8 cellular contexts compared by ENCODE assay signal in the genomic region with DNA sequence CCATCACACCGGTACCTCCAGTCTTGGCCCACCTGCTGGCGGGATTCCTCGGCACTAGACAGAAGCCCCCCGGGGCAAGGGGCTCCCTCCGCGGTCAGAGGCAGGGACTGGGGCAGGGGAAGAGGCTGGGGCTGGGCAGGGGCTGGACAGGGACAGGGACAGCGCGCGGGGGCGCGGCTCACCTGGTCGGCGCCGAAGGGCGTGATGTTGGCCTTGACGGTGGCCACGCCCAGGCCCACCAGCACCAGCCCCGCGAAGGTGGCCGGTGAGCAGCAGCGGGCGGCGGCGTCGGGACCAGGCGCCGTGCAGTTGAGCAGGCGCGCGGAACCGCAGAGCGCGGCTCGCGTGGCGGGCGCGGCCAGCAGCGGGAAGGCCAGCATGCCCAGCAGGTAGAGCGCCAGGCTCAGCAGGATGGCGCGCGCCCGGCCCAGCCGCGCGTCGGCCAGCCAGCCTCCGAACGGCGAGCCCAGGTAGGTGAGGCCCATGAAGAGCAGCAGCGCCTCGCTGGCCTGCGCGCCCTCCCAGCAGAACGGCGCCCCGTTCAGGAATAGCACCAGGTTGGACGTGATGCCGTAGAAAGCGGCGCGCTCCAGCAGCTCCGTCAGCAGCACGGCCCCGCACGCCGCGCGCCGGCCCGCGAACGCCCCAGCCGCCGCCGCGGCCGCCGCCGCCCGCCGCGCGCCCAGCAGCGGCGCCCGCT. TPM values are rescaled to one million over a fixed set of nuclear protein-coding genes. Genes with fewer than 3 reads are reported as not detected.
DNase-seq lines count a peak whose midpoint lies in the region; ATAC-seq and TF ChIP-seq lines count a peak whose summit lies in the region.

No MANE protein-coding gene starts in this region.

- H3K4me1 ChIP-seq in HEK293 (ENCODE audit: control insufficient read depth, insufficient read depth, low read length) (peaks cover 5% of the 10 kb centered on the region; the same call in 1 of the 2 replicates), spleen (peaks cover 29 to 69% (median 58%) of the 10 kb centered on the region in 6 donors)

- peak overlapping the region; percentile 84 for H3K27ac Mint-ChIP-seq in T-helper 1 cell treated with Interleukin-12 subunit alpha and Interleukin-12 subunit beta and Interleukin-4 antibody, amounts not matched to agents 30 μg/mL and 1 μg/mL, for 36 hours
- peak overlapping the region; percentile 73 for H3K27ac Mint-ChIP-seq in activated naive CD8-positive, alpha-beta T cell treated with anti-CD3 and anti-CD28 coated beads, Interleukin-2, amount 50 U/mL, for 24 hours

- ATAC-seq in activated naive CD8-positive, alpha-beta T cell treated with anti-CD3 and anti-CD28 coated beads, Interleukin-2, amount 50 U/mL, for 24 hours: peak; percentile 51

- peaks cover 9% of the 10 kb centered on the region for H3K9me3 Mint-ChIP-seq in T-helper 1 cell treated with Interleukin-12 subunit alpha and Interleukin-12 subunit beta and Interleukin-4 antibody, amounts not matched to agents 30 μg/mL and 1 μg/mL, for 36 hours
- no peaks in the 10 kb centered on the region for H3K9me3 Mint-ChIP-seq in activated naive CD8-positive, alpha-beta T cell treated with anti-CD3 and anti-CD28 coated beads, Interleukin-2, amount 50 U/mL, for 24 hours

- TF ChIP-seq POLR2A in spleen (IDR thresholded peaks at IDR 0.05): no peak

- peaks cover 14% of the 10 kb centered on the region for H3K36me3 Mint-ChIP-seq in T-helper 1 cell treated with Interleukin-12 subunit alpha and Interleukin-12 subunit beta and Interleukin-4 antibody, amounts not matched to agents 30 μg/mL and 1 μg/mL, for 36 hours (ENCODE audit: low read depth)
- peaks cover 24% of the 10 kb centered on the region for H3K36me3 Mint-ChIP-seq in activated naive CD8-positive, alpha-beta T cell treated with anti-CD3 and anti-CD28 coated beads, Interleukin-2, amount 50 U/mL, for 24 hours (ENCODE audit: low read depth)

- H3K27me3 ChIP-seq in spleen (replicated peaks in 1 of 7): no peaks in the 10 kb centered on the region

- H3K9me3 ChIP-seq in HEK293 (ENCODE audit: control insufficient read depth, insufficient read depth, low read depth, low read length) (no peaks in the 10 kb centered on the region), spleen (no peaks in the 10 kb centered on the region)

- peaks cover 37% of the 10 kb centered on the region for H3K4me1 Mint-ChIP-seq in T-helper 1 cell treated with Interleukin-12 subunit alpha and Interleukin-12 subunit beta and Interleukin-4 antibody, amounts not matched to agents 30 μg/mL and 1 μg/mL, for 36 hours (ENCODE audit: low read depth)
- peaks cover 41% of the 10 kb centered on the region for H3K4me1 Mint-ChIP-seq in activated naive CD8-positive, alpha-beta T cell treated with anti-CD3 and anti-CD28 coated beads, Interleukin-2, amount 50 U/mL, for 24 hours

- POLR2A ChIA-PET in HEK293 (lab: Yijun Ruan, JAX): interaction anchor here (1.1 to 1.3 kb wide), 3 partner anchors 9 to 13 kb away, joined by 3 to 5 read pairs (median 4); no protein-coding TSS in a partner anchor

- no peak for TF ChIP-seq CTCF in HEK293 (tag by site-specific recombination; IDR thresholded peaks at IDR 0.05)
- no peak for TF ChIP-seq CTCF in spleen (IDR thresholded peaks at IDR 0.05 in 8 of 11, conservative IDR thresholded peaks at IDR 0.05 in 3 of 11)

- H3K36me3 ChIP-seq in HEK293 (ENCODE audit: control insufficient read depth in 2 of 2, insufficient read depth in 1 of 2, low read length in 2 of 2): peaks cover 0 to 23% of the 10 kb centered on the region in 2 experiments; a peak in 2 of 3 replicates
- peaks cover 0 to 24% (median 0%) of the 10 kb centered on the region in 6 donors for H3K36me3 ChIP-seq in spleen

- intact Hi-C loops in spleen (cut with DNase I; ENCODE audit: low total_unique reads): no loop called here

- H3K27ac ChIP-seq in HEK293 (ENCODE audit: extremely low read depth, low read depth, low read length): peak overlapping the region; percentile 85; the same call in 1 of the 2 replicates
- peak overlapping the region; percentile 84 to 98 (median 93) for H3K27ac ChIP-seq in spleen

- no peaks in the 10 kb centered on the region for H3K27me3 Mint-ChIP-seq in T-helper 1 cell treated with Interleukin-12 subunit alpha and Interleukin-12 subunit beta and Interleukin-4 antibody, amounts not matched to agents 30 μg/mL and 1 μg/mL, for 36 hours (ENCODE audit: low read depth)
- H3K27me3 Mint-ChIP-seq in activated naive CD8-positive, alpha-beta T cell treated with anti-CD3 and anti-CD28 coated beads, Interleukin-2, amount 50 U/mL, for 24 hours: no peaks in the 10 kb centered on the region

- H3K4me3 Mint-ChIP-seq in T-helper 1 cell treated with Interleukin-12 subunit alpha and Interleukin-12 subunit beta and Interleukin-4 antibody, amounts not matched to agents 30 μg/mL and 1 μg/mL, for 36 hours: peak overlapping the region; percentile 86
- H3K4me3 Mint-ChIP-seq in activated naive CD8-positive, alpha-beta T cell treated with anti-CD3 and anti-CD28 coated beads, Interleukin-2, amount 50 U/mL, for 24 hours: peak overlapping the region; percentile 83

- H3K4me3 ChIP-seq in HEK293 (ENCODE audit: low read depth, low read length) (peak overlapping the region; percentile 45), iPS-11a (ENCODE audit: low read depth, low read length) (peak overlapping the region; percentile 87), spleen (peak overlapping the region; percentile 68 to 97 (median 84))

- CTCF ChIA-PET in HEK293 (lab: Yijun Ruan, JAX): no interaction called here

- 0 to 1% (median 1%) methylated on average over 17 to 88 of the region's 88 CpGs for WGBS in spleen, 5 donors

- no peak for DNase-seq in T-helper 1 cell
- peak; percentile 3 for DNase-seq in LoVo (ENCODE audit: low spot score)
- peak; percentile 31 for DNase-seq in activated naive CD8-positive, alpha-beta T cell treated with anti-CD3 and anti-CD28 coated beads, Interleukin-2, amount 50 U/mL, for 24 hours
- peak; percentile 92 for DNase-seq in spleen
- DNase-seq in NCI-H1694 (lab: John Stamatoyannopoulos, UW): no peak

TF ChIP-seq in HEK293, 187 proteins besides CTCF, POLR2A, EP300 and RAD21 (continues in another document):
- TF ChIP-seq SP3 (tag by site-specific recombination; IDR thresholded peaks at IDR 0.05) (peak; percentile 33), ZFHX2 (tag by site-specific recombination; conservative IDR thresholded peaks at IDR 0.05) (no peak), ZNF555 (tag by site-specific recombination; conservative IDR thresholded peaks at IDR 0.05) (no peak), GLIS2 (tag by site-specific recombination; IDR thresholded peaks at IDR 0.05) (peak; percentile 49; the same call in 1 of the 2 replicates), KLF1 (tag by site-specific recombination; IDR thresholded peaks at IDR 0.05) (peak; percentile 62), KLF10 (tag by site-specific recombination; IDR thresholded peaks at IDR 0.05) (peak; percentile 30; the same call in 1 of the 2 replicates), ZNF239 (tag by site-specific recombination; IDR thresholded peaks at IDR 0.05) (no peak)
- TF ChIP-seq, protein P1, sequence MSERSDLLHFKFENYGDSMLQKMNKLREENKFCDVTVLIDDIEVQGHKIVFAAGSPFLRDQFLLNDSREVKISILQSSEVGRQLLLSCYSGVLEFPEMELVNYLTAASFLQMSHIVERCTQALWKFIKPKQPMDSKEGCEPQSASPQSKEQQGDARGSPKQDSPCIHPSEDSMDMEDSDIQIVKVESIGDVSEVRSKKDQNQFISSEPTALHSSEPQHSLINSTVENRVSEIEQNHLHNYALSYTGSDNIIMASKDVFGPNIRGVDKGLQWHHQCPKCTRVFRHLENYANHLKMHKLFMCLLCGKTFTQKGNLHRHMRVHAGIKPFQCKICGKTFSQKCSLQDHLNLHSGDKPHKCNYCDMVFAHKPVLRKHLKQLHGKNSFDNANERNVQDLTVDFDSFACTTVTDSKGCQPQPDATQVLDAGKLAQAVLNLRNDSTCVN (tag by site-specific recombination; optimal IDR thresholded peaks at IDR 0.05): peak; percentile 83
- TF ChIP-seq, protein P2, sequence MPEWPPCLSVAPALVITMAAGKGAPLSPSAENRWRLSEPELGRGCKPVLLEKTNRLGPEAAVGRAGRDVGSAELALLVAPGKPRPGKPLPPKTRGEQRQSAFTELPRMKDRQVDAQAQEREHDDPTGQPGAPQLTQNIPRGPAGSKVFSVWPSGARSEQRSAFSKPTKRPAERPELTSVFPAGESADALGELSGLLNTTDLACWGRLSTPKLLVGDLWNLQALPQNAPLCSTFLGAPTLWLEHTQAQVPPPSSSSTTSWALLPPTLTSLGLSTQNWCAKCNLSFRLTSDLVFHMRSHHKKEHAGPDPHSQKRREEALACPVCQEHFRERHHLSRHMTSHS (tag by site-specific recombination; IDR thresholded peaks at IDR 0.05): no peak
- TF ChIP-seq, protein P3, sequence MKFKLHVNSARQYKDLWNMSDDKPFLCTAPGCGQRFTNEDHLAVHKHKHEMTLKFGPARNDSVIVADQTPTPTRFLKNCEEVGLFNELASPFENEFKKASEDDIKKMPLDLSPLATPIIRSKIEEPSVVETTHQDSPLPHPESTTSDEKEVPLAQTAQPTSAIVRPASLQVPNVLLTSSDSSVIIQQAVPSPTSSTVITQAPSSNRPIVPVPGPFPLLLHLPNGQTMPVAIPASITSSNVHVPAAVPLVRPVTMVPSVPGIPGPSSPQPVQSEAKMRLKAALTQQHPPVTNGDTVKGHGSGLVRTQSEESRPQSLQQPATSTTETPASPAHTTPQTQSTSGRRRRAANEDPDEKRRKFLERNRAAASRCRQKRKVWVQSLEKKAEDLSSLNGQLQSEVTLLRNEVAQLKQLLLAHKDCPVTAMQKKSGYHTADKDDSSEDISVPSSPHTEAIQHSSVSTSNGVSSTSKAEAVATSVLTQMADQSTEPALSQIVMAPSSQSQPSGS (tag by site-specific recombination; IDR thresholded peaks at IDR 0.05; ENCODE audit: low read depth): no peak
- TF ChIP-seq, protein P4, sequence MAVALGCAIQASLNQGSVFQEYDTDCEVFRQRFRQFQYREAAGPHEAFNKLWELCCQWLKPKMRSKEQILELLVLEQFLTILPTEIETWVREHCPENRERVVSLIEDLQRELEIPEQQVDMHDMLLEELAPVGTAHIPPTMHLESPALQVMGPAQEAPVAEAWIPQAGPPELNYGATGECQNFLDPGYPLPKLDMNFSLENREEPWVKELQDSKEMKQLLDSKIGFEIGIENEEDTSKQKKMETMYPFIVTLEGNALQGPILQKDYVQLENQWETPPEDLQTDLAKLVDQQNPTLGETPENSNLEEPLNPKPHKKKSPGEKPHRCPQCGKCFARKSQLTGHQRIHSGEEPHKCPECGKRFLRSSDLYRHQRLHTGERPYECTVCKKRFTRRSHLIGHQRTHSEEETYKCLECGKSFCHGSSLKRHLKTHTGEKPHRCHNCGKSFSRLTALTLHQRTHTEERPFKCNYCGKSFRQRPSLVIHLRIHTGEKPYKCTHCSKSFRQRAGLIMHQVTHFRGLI (tag by site-specific recombination; IDR thresholded peaks at IDR 0.05): peak; percentile 44; the same call in 1 of the 2 replicates

RNA-seq across cellular contexts. Expression of a gene that starts 0.4 kb away (rescaled TPM):
- 10 to 100 TPM; 37.8 to 92.4 (median 49.0) TPM for total RNA-seq in spleen
- 10 to 100 TPM; 19.0 to 22.7 (median 21.6) TPM for polyA plus RNA-seq in spleen

RNA-seq across cellular contexts. Expression of a gene that starts 29.9 kb away (rescaled TPM):
- total RNA-seq in spleen: 10 to 100 TPM in 6 of 7 donors, 1 to 10 TPM in 1; 7.8 to 41.4 (median 21.3) TPM
- 1 to 10 TPM in 2 of 3 donors, under 1 TPM in 1; 0.41 to 3.2 (median 1.6) TPM for polyA plus RNA-seq in spleen

Comparison
In these comparisons a context has a peak if more than half of its experiments do, and no peak if none do; other contexts are left out.
1. DNase-seq: peak in LoVo (single experiment), activated naive CD8-positive, alpha-beta T cell treated with anti-CD3 and anti-CD28 coated beads, Interleukin-2, amount 50 U/mL, for 24 hours (single experiment) and spleen (single experiment); none in T-helper 1 cell (0 of 5) and NCI-H1694 (single experiment).
2. Peak in every context shown above with its lines, with median percentiles within 50 percentile points of each other: H3K4me3 ChIP-seq.